In genomic region chr2:218368150-218368528, GRCh38 we compare ENCODE assay signal across 8 cellular contexts. TPM values are rescaled to one million over a fixed set of nuclear protein-coding genes. Genes with fewer than 3 reads are reported as not detected.
DNase-seq lines count a peak whose midpoint lies in the region; ATAC-seq, FAIRE-seq and TF ChIP-seq lines count a peak whose summit lies in the region.
"Had no signal": no experiment of that assay in that cellular context is flagged by ENCODE, and none has a peak within 500 bp of the region (broad histone marks: within the 10 kb centered on the region; RNA-seq: fewer than 3 reads in every experiment).

No MANE protein-coding gene starts in this region.

- POLR2A ChIA-PET in activated naive CD8-positive, alpha-beta T cell treated with anti-CD3 and anti-CD28 coated beads, Interleukin-2, amount 10 ng/mL, durations not matched to agents 7 days and 5 days (lab: Charles Lee) = interaction anchor here (1.0 to 1.4 kb wide), 4 partner anchors 11 to 140 kb away, joined by 3 to 12 read pairs (median 4); partner anchors contain the start of gene CATIP

- no peaks in the 10 kb centered on the region for H3K36me3 Mint-ChIP-seq in HFFc6 (ENCODE audit: low read depth)
- H3K36me3 Mint-ChIP-seq in activated naive CD8-positive, alpha-beta T cell treated with anti-CD3 and anti-CD28 coated beads, Interleukin-2, amount 10 ng/mL, durations not matched to agents 7 days and 5 days = no peaks in the 10 kb centered on the region

- H3K27ac ChIP-seq in keratinocyte (ENCODE audit: control insufficient read depth, insufficient read depth, low read length) = no peak overlapping the region
- H3K27ac ChIP-seq: SK-N-MC had no signal

- H3K36me3 ChIP-seq in keratinocyte (ENCODE audit: control insufficient read depth in 2 of 2, extremely low read depth in 1 of 2, insufficient read depth in 2 of 2, low read length in 2 of 2) = no peaks in the 10 kb centered on the region

- peak; percentile 78 for FAIRE-seq in keratinocyte (lab: Jason Lieb, UNC)

- dilution Hi-C loops in keratinocyte (cut with MboI; ENCODE audit: extremely low pct_ligation_motif_present, low sequenced_read_pairs) = no loop called here

- TF ChIP-seq CTCF in HFFc6 (IDR thresholded peaks at IDR 0.05) = no peak
- TF ChIP-seq CTCF in keratinocyte (optimal IDR thresholded peaks at IDR 0.05 in 1 of 3, IDR thresholded peaks at IDR 0.05 in 1 of 3, conservative IDR thresholded peaks at IDR 0.05 in 1 of 3; ENCODE audit: extremely low read depth in 1 of 3, insufficient read depth in 2 of 3, low read length in 3 of 3) = no peak

- H3K9me3 ChIP-seq in keratinocyte (ENCODE audit: control insufficient read depth, low read depth, low read length) = no peaks in the 10 kb centered on the region

- H3K9ac ChIP-seq in keratinocyte (ENCODE audit: control insufficient read depth, extremely low read depth, insufficient read depth, low read length) = peak overlapping the region; percentile 60

- no peak for ATAC-seq in activated naive CD8-positive, alpha-beta T cell treated with anti-CD3 and anti-CD28 coated beads, Interleukin-2, amount 10 ng/mL, durations not matched to agents 7 days and 5 days (ENCODE audit: low read depth)
- no peak for ATAC-seq in stimulated activated naive CD8-positive, alpha-beta T cell treated with anti-CD3 and anti-CD28 coated beads, Interleukin-15, amount 100 ng/mL, for 72 hours
- no peak for ATAC-seq in HG02623 (IDR thresholded peaks at IDR 0.05; ENCODE audit: unreplicated experiment)

- DNase-seq in HFFc6 = no peak
- no peak for DNase-seq in activated naive CD8-positive, alpha-beta T cell treated with anti-CD3 and anti-CD28 coated beads, Interleukin-2, amount 10 ng/mL, durations not matched to agents 7 days and 5 days
- DNase-seq in keratinocyte (ENCODE audit: low read depth, low spot score) = no peak
- no peak for DNase-seq in stimulated activated naive CD8-positive, alpha-beta T cell treated with anti-CD3 and anti-CD28 coated beads, Interleukin-15, amount 100 ng/mL, for 72 hours
- DNase-seq in NCI-H446 (lab: John Stamatoyannopoulos, UW) = no peak
- DNase-seq in stimulated activated CD4-positive, alpha-beta T cell treated with anti-CD3 and anti-CD28 coated beads, Interleukin-15, amount 100 ng/mL, for 24 hours = no peak

- H3K4me3 Mint-ChIP-seq in HFFc6 = peak overlapping the region; percentile 49; the same call in 1 of the 2 replicates
- H3K4me3 Mint-ChIP-seq in activated naive CD8-positive, alpha-beta T cell treated with anti-CD3 and anti-CD28 coated beads, Interleukin-2, amount 10 ng/mL, durations not matched to agents 7 days and 5 days = peak overlapping the region; percentile 80
- peak overlapping the region; percentile 81 to 87 for H3K4me3 Mint-ChIP-seq in stimulated activated naive CD8-positive, alpha-beta T cell treated with anti-CD3 and anti-CD28 coated beads, Interleukin-15, amount 100 ng/mL, for 72 hours

- H3K4me3 ChIP-seq in keratinocyte (ENCODE audit: control insufficient read depth in 2 of 3, extremely low read depth in 1 of 3, insufficient read depth in 2 of 3, low read depth in 1 of 3, low read length in 3 of 3) = peak overlapping the region; percentile 41 to 66 (median 54)
- H3K4me3 ChIP-seq: SK-N-MC had no signal

- H3K9me3 Mint-ChIP-seq in HFFc6 = peaks cover 6% of the 10 kb centered on the region; the same call in 1 of the 2 replicates
- no peaks in the 10 kb centered on the region for H3K9me3 Mint-ChIP-seq in activated naive CD8-positive, alpha-beta T cell treated with anti-CD3 and anti-CD28 coated beads, Interleukin-2, amount 10 ng/mL, durations not matched to agents 7 days and 5 days
- peaks cover 0 to 6% of the 10 kb centered on the region in 2 donors for H3K9me3 Mint-ChIP-seq in stimulated activated naive CD8-positive, alpha-beta T cell treated with anti-CD3 and anti-CD28 coated beads, Interleukin-15, amount 100 ng/mL, for 72 hours

- H3K4me1 Mint-ChIP-seq in HFFc6 (ENCODE audit: low read depth) = no peaks in the 10 kb centered on the region
- H3K4me1 Mint-ChIP-seq in activated naive CD8-positive, alpha-beta T cell treated with anti-CD3 and anti-CD28 coated beads, Interleukin-2, amount 10 ng/mL, durations not matched to agents 7 days and 5 days = peaks cover 18% of the 10 kb centered on the region
- peaks cover 26% of the 10 kb centered on the region for H3K4me1 Mint-ChIP-seq in stimulated activated naive CD8-positive, alpha-beta T cell treated with anti-CD3 and anti-CD28 coated beads, Interleukin-15, amount 100 ng/mL, for 72 hours

- no peaks in the 10 kb centered on the region for H3K79me2 ChIP-seq in keratinocyte (ENCODE audit: control insufficient read depth, insufficient read depth, low read length)

- H3K4me2 ChIP-seq in keratinocyte (ENCODE audit: control insufficient read depth, extremely low read depth, insufficient read depth, low read depth, low read length) = peak overlapping the region; percentile 77

- peak overlapping the region; percentile 85 for H2AFZ ChIP-seq in keratinocyte (ENCODE audit: control insufficient read depth, low read length)

- peaks cover 37% of the 10 kb centered on the region for H3K27me3 Mint-ChIP-seq in HFFc6 (ENCODE audit: insufficient read depth)
- H3K27me3 Mint-ChIP-seq in activated naive CD8-positive, alpha-beta T cell treated with anti-CD3 and anti-CD28 coated beads, Interleukin-2, amount 10 ng/mL, durations not matched to agents 7 days and 5 days = peaks cover 10% of the 10 kb centered on the region
- H3K27me3 Mint-ChIP-seq in stimulated activated naive CD8-positive, alpha-beta T cell treated with anti-CD3 and anti-CD28 coated beads, Interleukin-15, amount 100 ng/mL, for 72 hours = no peaks in the 10 kb centered on the region

- H3K27me3 ChIP-seq in keratinocyte (ENCODE audit: control insufficient read depth, extremely low read depth, insufficient read depth, low read length) = no peaks in the 10 kb centered on the region

- H3K9me1 ChIP-seq in keratinocyte (ENCODE audit: control insufficient read depth, extremely low read depth, insufficient read depth, low read length) = no peaks in the 10 kb centered on the region

- H3K27ac Mint-ChIP-seq in HFFc6 = no peak overlapping the region
- H3K27ac Mint-ChIP-seq in activated naive CD8-positive, alpha-beta T cell treated with anti-CD3 and anti-CD28 coated beads, Interleukin-2, amount 10 ng/mL, durations not matched to agents 7 days and 5 days = peak overlapping the region; percentile 84
- peak overlapping the region in 1 of 2 donors; percentile 80 for H3K27ac Mint-ChIP-seq in stimulated activated naive CD8-positive, alpha-beta T cell treated with anti-CD3 and anti-CD28 coated beads, Interleukin-15, amount 100 ng/mL, for 72 hours

- no peaks in the 10 kb centered on the region for H4K20me1 ChIP-seq in keratinocyte (ENCODE audit: control insufficient read depth, extremely low read depth, insufficient read depth, low read length)

- peaks cover 4% of the 10 kb centered on the region for H3K4me1 ChIP-seq in keratinocyte (ENCODE audit: control insufficient read depth, extremely low read depth, insufficient read depth, low read length)

RNA-seq across cellular contexts. Expression of gene CATIP, which starts 11.5 kb away (rescaled TPM):
- total RNA-seq in HFFc6 (2021; fragmentation: NEBNext Ultra II Directional; extraction: Animal tissue kit (Norgen Biotek cat#: 25700)) = not detected
- not detected for total RNA-seq in activated naive CD8-positive, alpha-beta T cell treated with anti-CD3 and anti-CD28 coated beads, Interleukin-2, amount 10 ng/mL, durations not matched to agents 7 days and 5 days
- not detected in 3 replicates for polyA plus RNA-seq in keratinocyte
- polyA plus RNA-seq in keratinocyte (2011; ENCODE audit: low read depth) = not detected
- not detected in 2 replicates for polyA plus RNA-seq in keratinocyte (2011; cell fraction: cytosol; rRNA removed)
- polyA plus RNA-seq in keratinocyte (2011; cell fraction: nucleus; rRNA removed) = not detected in 2 replicates
- 0.05 TPM in 1 of 2 replicates, not detected in the other for polyA plus RNA-seq in keratinocyte (2012; ENCODE audit: low replicate concordance)
- polyA minus RNA-seq in keratinocyte = not detected in 3 replicates
- not detected for polyA minus RNA-seq in keratinocyte (2011; cell fraction: cytosol; rRNA and poly(A)+ RNA removed)
- polyA minus RNA-seq in keratinocyte (2011; cell fraction: nucleus; rRNA and poly(A)+ RNA removed) = not detected in 2 replicates

RNA-seq across cellular contexts. Expression of gene SLC11A1, which starts 13.9 kb away (rescaled TPM):
- under 1 TPM; 0.05 to 0.16 (median 0.11) TPM for total RNA-seq in HFFc6 (2021; fragmentation: NEBNext Ultra II Directional; extraction: Animal tissue kit (Norgen Biotek cat#: 25700))
- total RNA-seq in activated naive CD8-positive, alpha-beta T cell treated with anti-CD3 and anti-CD28 coated beads, Interleukin-2, amount 10 ng/mL, durations not matched to agents 7 days and 5 days = 1 to 10 TPM; 1.6 to 1.7 TPM
- polyA plus RNA-seq in keratinocyte = 0.46 to 1.2 TPM (median 0.70 TPM) in 3 replicates
- polyA plus RNA-seq in keratinocyte (2011; ENCODE audit: low read depth) = not detected
- polyA plus RNA-seq in keratinocyte (2011; cell fraction: cytosol; rRNA removed) = 0.83 and 1.4 TPM in 2 replicates
- polyA plus RNA-seq in keratinocyte (2011; cell fraction: nucleus; rRNA removed) = 1.1 and 1.6 TPM in 2 replicates
- 0.20 and 0.99 TPM in 2 replicates for polyA plus RNA-seq in keratinocyte (2012; ENCODE audit: low replicate concordance)
- polyA minus RNA-seq in keratinocyte = 0.16 to 2.9 TPM (median 2.5 TPM) in 3 replicates
- not detected for polyA minus RNA-seq in keratinocyte (2011; cell fraction: cytosol; rRNA and poly(A)+ RNA removed)
- 0.47 and 1.5 TPM in 2 replicates for polyA minus RNA-seq in keratinocyte (2011; cell fraction: nucleus; rRNA and poly(A)+ RNA removed)

RNA-seq across cellular contexts. Expression of gene CTDSP1, which starts 31.5 kb away (rescaled TPM):
- total RNA-seq in HFFc6 (2021; fragmentation: NEBNext Ultra II Directional; extraction: Animal tissue kit (Norgen Biotek cat#: 25700)) = 10 to 100 TPM; 72.0 to 82.0 (median 75.5) TPM
- total RNA-seq in activated naive CD8-positive, alpha-beta T cell treated with anti-CD3 and anti-CD28 coated beads, Interleukin-2, amount 10 ng/mL, durations not matched to agents 7 days and 5 days = 100 to 1,000 TPM; 169 to 174 TPM
- polyA plus RNA-seq in keratinocyte = 38.7 to 47.1 TPM (median 46.4 TPM) in 3 replicates
- 2.1 TPM for polyA plus RNA-seq in keratinocyte (2011; ENCODE audit: low read depth)
- polyA plus RNA-seq in keratinocyte (2011; cell fraction: cytosol; rRNA removed) = 32.1 and 48.6 TPM in 2 replicates
- polyA plus RNA-seq in keratinocyte (2011; cell fraction: nucleus; rRNA removed) = 47.4 and 62.3 TPM in 2 replicates
- 27.5 and 40.3 TPM in 2 replicates for polyA plus RNA-seq in keratinocyte (2012; ENCODE audit: low replicate concordance)
- polyA minus RNA-seq in keratinocyte = 54.2 to 141 TPM (median 62.4 TPM) in 3 replicates
- 56.6 TPM for polyA minus RNA-seq in keratinocyte (2011; cell fraction: cytosol; rRNA and poly(A)+ RNA removed)
- polyA minus RNA-seq in keratinocyte (2011; cell fraction: nucleus; rRNA and poly(A)+ RNA removed) = 23.5 and 24.3 TPM in 2 replicates

RNA-seq across cellular contexts. Expression of gene VIL1, which starts 50.8 kb away (rescaled TPM):
- total RNA-seq in HFFc6 (2021; fragmentation: NEBNext Ultra II Directional; extraction: Animal tissue kit (Norgen Biotek cat#: 25700)) = not detected
- total RNA-seq in activated naive CD8-positive, alpha-beta T cell treated with anti-CD3 and anti-CD28 coated beads, Interleukin-2, amount 10 ng/mL, durations not matched to agents 7 days and 5 days = not detected
- polyA plus RNA-seq in keratinocyte = not detected in 3 replicates
- not detected for polyA plus RNA-seq in keratinocyte (2011; ENCODE audit: low read depth)
- not detected in 2 replicates for polyA plus RNA-seq in keratinocyte (2011; cell fraction: cytosol; rRNA removed)
- not detected in 2 replicates for polyA plus RNA-seq in keratinocyte (2011; cell fraction: nucleus; rRNA removed)
- polyA plus RNA-seq in keratinocyte (2012; ENCODE audit: low replicate concordance) = 0.38 TPM in 1 of 2 replicates, not detected in the other
- not detected in 3 replicates for polyA minus RNA-seq in keratinocyte
- polyA minus RNA-seq in keratinocyte (2011; cell fraction: cytosol; rRNA and poly(A)+ RNA removed) = not detected
- not detected in 2 replicates for polyA minus RNA-seq in keratinocyte (2011; cell fraction: nucleus; rRNA and poly(A)+ RNA removed)
